20 cellular contexts compared by ENCODE assay signal in genomic region chr2:37549598-37549997, GRCh38.
DNase-seq lines count a peak whose midpoint lies in the region; ATAC-seq, FAIRE-seq and TF ChIP-seq lines count a peak whose summit lies in the region.
"Had no signal": no experiment of that assay in that cellular context is flagged by ENCODE, and none has a peak within 500 bp of the region (broad histone marks: within the 10 kb centered on the region; RNA-seq: fewer than 3 reads in every experiment).

No MANE protein-coding gene starts in this region.

- no peak for FAIRE-seq in pancreas (lab: Jason Lieb, UNC)

- H3K27ac ChIP-seq in pancreas, result no peak overlapping the region
- no peak overlapping the region for H3K27ac ChIP-seq in heart right ventricle
- H3K27ac ChIP-seq: colonic mucosa had no signal

- no peaks in the 10 kb centered on the region for H3K27me3 Mint-ChIP-seq in Caco-2 (ENCODE audit: insufficient read depth, unreplicated experiment)
- H3K27me3 Mint-ChIP-seq: activated CD4-positive, alpha-beta T cell treated with anti-CD3 and anti-CD28 coated beads for 36 hours; type B pancreatic cell had no signal

- no peaks in the 10 kb centered on the region for H3K36me3 ChIP-seq in Caco-2 (ENCODE audit: control insufficient read depth, insufficient read depth, low read length)
- H3K36me3 ChIP-seq in pancreas, result no peaks in the 10 kb centered on the region
- no peaks in the 10 kb centered on the region for H3K36me3 ChIP-seq in heart right ventricle
- H3K36me3 ChIP-seq: colonic mucosa had no signal

- CTCF ChIA-PET in GM10248 (lab: Yijun Ruan, JAX), result interaction anchor here (0.8 to 4.9 kb wide), 12 partner anchors 8 to 332 kb away, joined by 3 to 28 read pairs (median 4); no protein-coding TSS in a partner anchor
- CTCF ChIA-PET in Caco-2 (lab: Charles Lee), result no interaction called here

- H3K27ac Mint-ChIP-seq in Caco-2 (ENCODE audit: unreplicated experiment), result no peak overlapping the region
- H3K27ac Mint-ChIP-seq: activated CD4-positive, alpha-beta T cell treated with anti-CD3 and anti-CD28 coated beads for 36 hours; activated naive CD4-positive, alpha-beta T cell treated with anti-CD3 and anti-CD28 coated beads, Interleukin-2, amount 10 ng/mL, durations not matched to agents 7 days and 5 days; immature natural killer cell; naive thymus-derived CD4-positive, alpha-beta T cell; type B pancreatic cell had no signal

- H3K9me3 ChIP-seq in Caco-2 (no peaks in the 10 kb centered on the region), pancreas (no peaks in the 10 kb centered on the region), heart right ventricle (no peaks in the 10 kb centered on the region)
- H3K9me3 ChIP-seq: colonic mucosa had no signal

- H3K27me3 ChIP-seq in Caco-2 (replicated peaks; ENCODE audit: control insufficient read depth, insufficient read depth, low read length), result no peaks in the 10 kb centered on the region
- H3K27me3 ChIP-seq in pancreas, result no peaks in the 10 kb centered on the region
- H3K27me3 ChIP-seq in heart right ventricle, result no peaks in the 10 kb centered on the region
- H3K27me3 ChIP-seq: colonic mucosa had no signal

- no peaks in the 10 kb centered on the region for H3K9me3 Mint-ChIP-seq in Caco-2 (ENCODE audit: unreplicated experiment)
- H3K9me3 Mint-ChIP-seq: activated naive CD4-positive, alpha-beta T cell treated with anti-CD3 and anti-CD28 coated beads, Interleukin-2, amount 10 ng/mL, durations not matched to agents 7 days and 5 days; naive thymus-derived CD4-positive, alpha-beta T cell had no signal

- intact Hi-C loops in Caco-2 (cut with micrococcal nuclease; ENCODE audit: unreplicated experiment), result no loop called here
- intact Hi-C loops in pancreas (cut with DNase I), result no loop called here
- intact Hi-C loops in heart right ventricle (cut with DNase I), result loop anchor here in 1 of 10 donors (10.0 kb wide), 1 partner anchor 285 kb away; no protein-coding TSS in a partner anchor

- TF ChIP-seq CTCF in GM10248 (IDR thresholded peaks at IDR 0.05; ENCODE audit: control extremely low read depth, extremely low read depth, low read depth, missing control alignments) (no peak), Caco-2 (IDR thresholded peaks at IDR 0.05; ENCODE audit: insufficient read depth in 1 of 2, low read depth in 1 of 2, low read length in 1 of 2, severe bottlenecking in 1 of 2, unreplicated experiment in 1 of 2) (no peak), pancreas (IDR thresholded peaks at IDR 0.05) (no peak), heart right ventricle (IDR thresholded peaks at IDR 0.05) (no peak)

- peak; percentile 24 for DNase-seq in GM10248 (ENCODE audit: extremely low spot score)
- DNase-seq in SIG-M5 (lab: John Stamatoyannopoulos, UW), result no peak
- no peak for DNase-seq in Caco-2
- no peak for DNase-seq in pancreas
- no peak for DNase-seq in heart right ventricle
- DNase-seq: activated CD4-positive, alpha-beta T cell treated with anti-CD3 and anti-CD28 coated beads for 36 hours; activated naive CD4-positive, alpha-beta T cell treated with anti-CD3 and anti-CD28 coated beads, Interleukin-2, amount 10 ng/mL, durations not matched to agents 7 days and 5 days; colonic mucosa; foreskin melanocyte; immature natural killer cell; naive thymus-derived CD4-positive, alpha-beta T cell; NCI-H1048; stimulated activated naive CD4-positive, alpha-beta T cell; T-helper 9 cell had no signal

- H3K36me3 Mint-ChIP-seq in Caco-2 (ENCODE audit: insufficient read depth, unreplicated experiment), result no peaks in the 10 kb centered on the region
- H3K36me3 Mint-ChIP-seq: activated naive CD4-positive, alpha-beta T cell treated with anti-CD3 and anti-CD28 coated beads, Interleukin-2, amount 10 ng/mL, durations not matched to agents 7 days and 5 days; naive thymus-derived CD4-positive, alpha-beta T cell; type B pancreatic cell had no signal

- ATAC-seq in GM19351 (IDR thresholded peaks at IDR 0.05; ENCODE audit: unreplicated experiment) (peak; percentile 77), GM21737 (IDR thresholded peaks at IDR 0.05; ENCODE audit: unreplicated experiment) (peak; percentile 63), HG03378 (IDR thresholded peaks at IDR 0.05; ENCODE audit: unreplicated experiment) (peak; percentile 54), pancreas (no peak), heart right ventricle (no peak)
- ATAC-seq: activated CD4-positive, alpha-beta T cell treated with anti-CD3 and anti-CD28 coated beads for 36 hours; naive thymus-derived CD4-positive, alpha-beta T cell; Right ventricle myocardium inferior had no signal

- POLR2A ChIA-PET in GM10248 (lab: Yijun Ruan, JAX), result no interaction called here
- POLR2A ChIA-PET in Caco-2 (lab: Charles Lee), result interaction anchor here (0.6 kb wide), 1 partner anchor 301 kb away, joined by 21 read pairs; no protein-coding TSS in a partner anchor

- WGBS in pancreas, 2 donors, result 67 to 68% methylated on average over 4 of the region's 4 CpGs
- 66 to 70% methylated on average over 4 of the region's 4 CpGs for WGBS in heart right ventricle, 2 donors

- H3K4me3 ChIP-seq in Caco-2 (ENCODE audit: low read depth, low read length) (no peak overlapping the region), pancreas (no peak overlapping the region), heart right ventricle (no peak overlapping the region)
- H3K4me3 ChIP-seq: colonic mucosa, lung had no signal

- no peaks in the 10 kb centered on the region for H3K4me1 Mint-ChIP-seq in Caco-2 (ENCODE audit: low read depth, unreplicated experiment)

- H3K4me1 ChIP-seq in Caco-2 (peaks cover 7% of the 10 kb centered on the region; the same call in 1 of the 2 replicates), pancreas (no peaks in the 10 kb centered on the region), heart right ventricle (peaks cover 0 to 11% (median 0%) of the 10 kb centered on the region in 9 donors)
- H3K4me1 ChIP-seq: colonic mucosa had no signal

- no TSS peak for BruUV-seq in Caco-2 (replicated peaks; lab: Mats Ljungman, UMichigan)

- H3K4me3 Mint-ChIP-seq in Caco-2 (ENCODE audit: unreplicated experiment), result no peak overlapping the region
- H3K4me3 Mint-ChIP-seq: activated CD4-positive, alpha-beta T cell treated with anti-CD3 and anti-CD28 coated beads for 36 hours; activated naive CD4-positive, alpha-beta T cell treated with anti-CD3 and anti-CD28 coated beads, Interleukin-2, amount 10 ng/mL, durations not matched to agents 7 days and 5 days; immature natural killer cell; naive thymus-derived CD4-positive, alpha-beta T cell; type B pancreatic cell had no signal

Comparison
In these comparisons a context has a peak if more than half of its experiments do, and no peak if none do; other contexts are left out.
1. ATAC-seq: peak in GM19351 (single experiment), GM21737 (single experiment) and HG03378 (single experiment); none in pancreas (0 of 4) and heart right ventricle (0 of 8).